Comparison of ENCODE assay signal across 11 cellular contexts in genomic region chr4:38387348-38387747, GRCh38.
DNase-seq lines count a peak whose midpoint lies in the region; ATAC-seq and TF ChIP-seq lines count a peak whose summit lies in the region.
"Had no signal": no experiment of that assay in that cellular context is flagged by ENCODE, and none has a peak within 500 bp of the region (broad histone marks: within the 10 kb centered on the region; RNA-seq: fewer than 3 reads in every experiment).

No MANE protein-coding gene starts in this region.

- no peaks in the 10 kb centered on the region for H3K9me3 ChIP-seq in right lobe of liver

- peaks cover 0 to 44% (median 19%) of the 10 kb centered on the region in 4 donors for H3K4me1 ChIP-seq in right lobe of liver

- H3K27ac ChIP-seq in right lobe of liver: peak overlapping the region in 2 of 3 donors; percentile 60 to 74

- H3K27me3 ChIP-seq in right lobe of liver: no peaks in the 10 kb centered on the region

- peaks cover 20% of the 10 kb centered on the region for H3K4me1 Mint-ChIP-seq in chondrocyte (ENCODE audit: low read depth)

- no peak for TF ChIP-seq POLR2A in right lobe of liver (IDR thresholded peaks at IDR 0.05)

- intact Hi-C loops in right lobe of liver (cut with DNase I): loop anchor here (10.0 kb wide), 2 partner anchors 63 to 277 kb away; partner anchors contain the start of gene KLF3 (in 1 of the 2)

- peak; percentile 32 for DNase-seq in NCI-H1092 treated with DMSO at 0.1 percent for 48 hours (lab: John Stamatoyannopoulos, UW)
- DNase-seq in NCI-H1092 (lab: John Stamatoyannopoulos, UW): no peak
- DNase-seq in chondrocyte (ENCODE audit: low spot score): no peak
- DNase-seq in right lobe of liver: peak; percentile 55 to 91 (median 67)
- peak; percentile 77 for DNase-seq in ureter (ENCODE audit: low spot score)
- no peak for DNase-seq in activated CD8-positive, alpha-beta memory T cell treated with anti-CD3 and anti-CD28 coated beads for 24 hours
- DNase-seq in GOT3 (lab: John Stamatoyannopoulos, UW): no peak
- no peak for DNase-seq in stimulated activated CD4-positive, alpha-beta T cell treated with anti-CD3 and anti-CD28 coated beads, Interleukin-1b, Interleukin-23, amount 100 ng/mL, for 48 hours
- DNase-seq: 8988T; activated T-cell treated with anti-CD3 and anti-CD28 coated beads, Interleukin-2, amount 50 U/mL, for 24 hours had no signal

- 39% methylated on average over 1 of the region's 1 CpG for WGBS in right lobe of liver (ENCODE audit: insufficient coverage, low coverage, low lambda C conversion rate, missing lambda C conversion rate)

- no peaks in the 10 kb centered on the region for H3K36me3 ChIP-seq in right lobe of liver

- peak; percentile 67 to 80 (median 72) for ATAC-seq in right lobe of liver

- no peaks in the 10 kb centered on the region for H3K36me3 Mint-ChIP-seq in chondrocyte (ENCODE audit: low read depth)

- H3K4me3 ChIP-seq in right lobe of liver: no peak overlapping the region

- no peaks in the 10 kb centered on the region for H3K27me3 Mint-ChIP-seq in chondrocyte (ENCODE audit: low read depth)
- H3K27me3 Mint-ChIP-seq: activated T-cell treated with anti-CD3 and anti-CD28 coated beads, Interleukin-2, amount 50 U/mL, for 24 hours; stimulated activated naive CD8-positive, alpha-beta T cell treated with anti-CD3 and anti-CD28 coated beads, Interleukin-15, Interleukin-2, amounts not matched to agents 100 ng/mL and 50 ng/mL, for 24 hours had no signal

- no peak overlapping the region for H3K4me3 Mint-ChIP-seq in chondrocyte (ENCODE audit: unreplicated experiment)
- H3K4me3 Mint-ChIP-seq: activated T-cell treated with anti-CD3 and anti-CD28 coated beads, Interleukin-2, amount 50 U/mL, for 24 hours; stimulated activated naive CD8-positive, alpha-beta T cell treated with anti-CD3 and anti-CD28 coated beads, Interleukin-15, Interleukin-2, amounts not matched to agents 100 ng/mL and 50 ng/mL, for 24 hours had no signal

- TF ChIP-seq CTCF in chondrocyte (IDR thresholded peaks at IDR 0.05): no peak
- no peak for TF ChIP-seq CTCF in right lobe of liver (IDR thresholded peaks at IDR 0.05)

- peaks cover 15% of the 10 kb centered on the region for H3K9me3 Mint-ChIP-seq in chondrocyte (ENCODE audit: low read depth)

- H3K27ac Mint-ChIP-seq in chondrocyte (ENCODE audit: unreplicated experiment): peak overlapping the region; percentile 36
- H3K27ac Mint-ChIP-seq: activated T-cell treated with anti-CD3 and anti-CD28 coated beads, Interleukin-2, amount 50 U/mL, for 24 hours; stimulated activated naive CD8-positive, alpha-beta T cell treated with anti-CD3 and anti-CD28 coated beads, Interleukin-15, Interleukin-2, amounts not matched to agents 100 ng/mL and 50 ng/mL, for 24 hours had no signal

Comparison
In these comparisons a context has a peak if more than half of its experiments do, and no peak if none do; other contexts are left out.
1. DNase-seq: peak in NCI-H1092 treated with DMSO at 0.1 percent for 48 hours (single experiment), right lobe of liver (3 of 3) and ureter (single experiment); none in NCI-H1092 (single experiment), chondrocyte (single experiment), activated CD8-positive, alpha-beta memory T cell treated with anti-CD3 and anti-CD28 coated beads for 24 hours (single experiment), GOT3 (single experiment) and stimulated activated CD4-positive, alpha-beta T cell treated with anti-CD3 and anti-CD28 coated beads, Interleukin-1b, Interleukin-23, amount 100 ng/mL, for 48 hours (single experiment).